1 cellular context compared by ENCODE assay signal in the genomic region with DNA sequence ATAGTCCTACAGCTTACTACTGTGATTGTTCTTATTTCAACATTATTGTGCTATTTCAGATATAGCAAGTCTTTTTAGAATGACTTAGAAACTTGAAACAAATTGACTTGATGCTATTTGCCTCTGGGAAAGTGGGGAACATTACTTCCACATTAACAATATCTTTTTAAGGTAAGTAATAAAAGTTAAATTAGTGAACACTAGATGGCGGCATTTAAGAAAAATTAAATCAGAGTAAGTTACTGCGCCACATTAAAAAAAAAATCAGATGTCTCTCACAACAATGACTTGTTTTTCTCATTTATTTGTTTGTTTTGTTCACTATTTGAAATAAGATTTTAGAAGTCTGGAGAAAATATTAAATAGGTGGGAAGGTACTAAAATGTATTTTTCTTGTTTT.
TF ChIP-seq lines count a peak whose summit lies in the region.

No MANE protein-coding gene starts in this region.

TF ChIP-seq in GM23338, 12 proteins besides CTCF, POLR2A, EP300 and RAD21 (continued from another document):
- TF ChIP-seq, protein P1, sequence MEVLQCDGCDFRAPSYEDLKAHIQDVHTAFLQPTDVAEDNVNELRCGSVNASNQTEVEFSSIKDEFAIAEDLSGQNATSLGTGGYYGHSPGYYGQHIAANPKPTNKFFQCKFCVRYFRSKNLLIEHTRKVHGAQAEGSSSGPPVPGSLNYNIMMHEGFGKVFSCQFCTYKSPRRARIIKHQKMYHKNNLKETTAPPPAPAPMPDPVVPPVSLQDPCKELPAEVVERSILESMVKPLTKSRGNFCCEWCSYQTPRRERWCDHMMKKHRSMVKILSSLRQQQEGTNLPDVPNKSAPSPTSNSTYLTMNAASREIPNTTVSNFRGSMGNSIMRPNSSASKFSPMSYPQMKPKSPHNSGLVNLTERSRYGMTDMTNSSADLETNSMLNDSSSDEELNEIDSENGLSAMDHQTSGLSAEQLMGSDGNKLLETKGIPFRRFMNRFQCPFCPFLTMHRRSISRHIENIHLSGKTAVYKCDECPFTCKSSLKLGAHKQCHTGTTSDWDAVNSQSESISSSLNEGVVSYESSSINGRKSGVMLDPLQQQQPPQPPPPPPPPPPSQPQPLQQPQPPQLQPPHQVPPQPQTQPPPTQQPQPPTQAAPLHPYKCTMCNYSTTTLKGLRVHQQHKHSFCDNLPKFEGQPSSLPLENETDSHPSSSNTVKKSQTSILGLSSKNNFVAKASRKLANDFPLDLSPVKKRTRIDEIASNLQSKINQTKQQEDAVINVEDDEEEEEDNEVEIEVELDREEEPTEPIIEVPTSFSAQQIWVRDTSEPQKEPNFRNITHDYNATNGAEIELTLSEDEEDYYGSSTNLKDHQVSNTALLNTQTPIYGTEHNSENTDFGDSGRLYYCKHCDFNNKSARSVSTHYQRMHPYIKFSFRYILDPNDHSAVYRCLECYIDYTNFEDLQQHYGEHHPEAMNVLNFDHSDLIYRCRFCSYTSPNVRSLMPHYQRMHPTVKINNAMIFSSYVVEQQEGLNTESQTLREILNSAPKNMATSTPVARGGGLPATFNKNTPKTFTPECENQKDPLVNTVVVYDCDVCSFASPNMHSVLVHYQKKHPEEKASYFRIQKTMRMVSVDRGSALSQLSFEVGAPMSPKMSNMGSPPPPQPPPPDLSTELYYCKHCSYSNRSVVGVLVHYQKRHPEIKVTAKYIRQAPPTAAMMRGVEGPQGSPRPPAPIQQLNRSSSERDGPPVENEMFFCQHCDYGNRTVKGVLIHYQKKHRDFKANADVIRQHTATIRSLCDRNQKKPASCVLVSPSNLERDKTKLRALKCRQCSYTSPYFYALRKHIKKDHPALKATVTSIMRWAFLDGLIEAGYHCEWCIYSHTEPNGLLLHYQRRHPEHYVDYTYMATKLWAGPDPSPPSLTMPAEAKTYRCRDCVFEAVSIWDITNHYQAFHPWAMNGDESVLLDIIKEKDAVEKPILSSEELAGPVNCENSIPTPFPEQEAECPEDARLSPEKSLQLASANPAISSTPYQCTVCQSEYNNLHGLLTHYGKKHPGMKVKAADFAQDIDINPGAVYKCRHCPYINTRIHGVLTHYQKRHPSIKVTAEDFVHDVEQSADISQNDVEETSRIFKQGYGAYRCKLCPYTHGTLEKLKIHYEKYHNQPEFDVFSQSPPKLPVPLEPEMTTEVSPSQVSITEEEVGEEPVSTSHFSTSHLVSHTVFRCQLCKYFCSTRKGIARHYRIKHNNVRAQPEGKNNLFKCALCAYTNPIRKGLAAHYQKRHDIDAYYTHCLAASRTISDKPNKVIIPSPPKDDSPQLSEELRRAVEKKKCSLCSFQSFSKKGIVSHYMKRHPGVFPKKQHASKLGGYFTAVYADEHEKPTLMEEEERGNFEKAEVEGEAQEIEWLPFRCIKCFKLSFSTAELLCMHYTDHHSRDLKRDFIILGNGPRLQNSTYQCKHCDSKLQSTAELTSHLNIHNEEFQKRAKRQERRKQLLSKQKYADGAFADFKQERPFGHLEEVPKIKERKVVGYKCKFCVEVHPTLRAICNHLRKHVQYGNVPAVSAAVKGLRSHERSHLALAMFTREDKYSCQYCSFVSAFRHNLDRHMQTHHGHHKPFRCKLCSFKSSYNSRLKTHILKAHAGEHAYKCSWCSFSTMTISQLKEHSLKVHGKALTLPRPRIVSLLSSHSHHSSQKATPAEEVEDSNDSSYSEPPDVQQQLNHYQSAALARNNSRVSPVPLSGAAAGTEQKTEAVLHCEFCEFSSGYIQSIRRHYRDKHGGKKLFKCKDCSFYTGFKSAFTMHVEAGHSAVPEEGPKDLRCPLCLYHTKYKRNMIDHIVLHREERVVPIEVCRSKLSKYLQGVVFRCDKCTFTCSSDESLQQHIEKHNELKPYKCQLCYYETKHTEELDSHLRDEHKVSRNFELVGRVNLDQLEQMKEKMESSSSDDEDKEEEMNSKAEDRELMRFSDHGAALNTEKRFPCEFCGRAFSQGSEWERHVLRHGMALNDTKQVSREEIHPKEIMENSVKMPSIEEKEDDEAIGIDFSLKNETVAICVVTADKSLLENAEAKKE (CRISPR knock-in tag; IDR thresholded peaks at IDR 0.05): no peak
- no peak for TF ChIP-seq JUNB (IDR thresholded peaks at IDR 0.05; ENCODE audit: unreplicated experiment)
- TF ChIP-seq, protein P2, sequence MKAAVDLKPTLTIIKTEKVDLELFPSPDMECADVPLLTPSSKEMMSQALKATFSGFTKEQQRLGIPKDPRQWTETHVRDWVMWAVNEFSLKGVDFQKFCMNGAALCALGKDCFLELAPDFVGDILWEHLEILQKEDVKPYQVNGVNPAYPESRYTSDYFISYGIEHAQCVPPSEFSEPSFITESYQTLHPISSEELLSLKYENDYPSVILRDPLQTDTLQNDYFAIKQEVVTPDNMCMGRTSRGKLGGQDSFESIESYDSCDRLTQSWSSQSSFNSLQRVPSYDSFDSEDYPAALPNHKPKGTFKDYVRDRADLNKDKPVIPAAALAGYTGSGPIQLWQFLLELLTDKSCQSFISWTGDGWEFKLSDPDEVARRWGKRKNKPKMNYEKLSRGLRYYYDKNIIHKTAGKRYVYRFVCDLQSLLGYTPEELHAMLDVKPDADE (IDR thresholded peaks at IDR 0.05): no peak
- no peak for TF ChIP-seq POLR2AphosphoS5 (IDR thresholded peaks at IDR 0.05; ENCODE audit: low read depth)
TF ChIP-seq in GM23338: peak in this region for 0.
